8 cellular contexts compared by ENCODE assay signal in genomic region chr4:153257151-153257620, GRCh38. TPM values are rescaled to one million over a fixed set of nuclear protein-coding genes. Genes with fewer than 3 reads are reported as not detected.
DNase-seq lines count a peak whose midpoint lies in the region; ATAC-seq and TF ChIP-seq lines count a peak whose summit lies in the region.

No MANE protein-coding gene starts in this region.

- no peaks in the 10 kb centered on the region for H3K36me3 ChIP-seq in right lobe of liver

- DNase-seq in activated CD4-positive, alpha-beta T cell treated with anti-CD3 and anti-CD28 coated beads for 4 hours = peak; percentile 11 to 21
- DNase-seq in fibroblast of the conjunctiva (ENCODE audit: low read depth) (peak; percentile 33), posterior vena cava (ENCODE audit: low spot score) (peak; percentile 81), right lobe of liver (no peak), activated gamma-delta T cell (lab: John Stamatoyannopoulos, UW) (no peak)

- ATAC-seq in GM18519 (IDR thresholded peaks at IDR 0.05; ENCODE audit: low FRiP score, unreplicated experiment) (peak; percentile 59), HG02885 (IDR thresholded peaks at IDR 0.05; ENCODE audit: poor library complexity, unreplicated experiment) (peak; percentile 93), HG03159 (IDR thresholded peaks at IDR 0.05; ENCODE audit: unreplicated experiment) (no peak), right lobe of liver (no peak)

- TF ChIP-seq POLR2A in right lobe of liver (IDR thresholded peaks at IDR 0.05) = no peak

- WGBS in right lobe of liver (ENCODE audit: insufficient coverage, low coverage, low lambda C conversion rate, missing lambda C conversion rate) = 57% methylated on average over 8 of the region's 11 CpGs

- no peak overlapping the region for H3K4me3 ChIP-seq in right lobe of liver

- intact Hi-C loops in posterior vena cava (cut with DNase I) (loop anchor here in 1 of 2 donors (5.0 kb wide), 1 partner anchor 830 kb away; no protein-coding TSS in a partner anchor), right lobe of liver (cut with DNase I) (no loop called here)

- H3K4me1 ChIP-seq in right lobe of liver = no peaks in the 10 kb centered on the region

- H3K27ac ChIP-seq in right lobe of liver = no peak overlapping the region

- H3K27me3 ChIP-seq in right lobe of liver = no peaks in the 10 kb centered on the region

- peaks cover 0 to 5% (median 0%) of the 10 kb centered on the region in 4 donors for H3K9me3 ChIP-seq in right lobe of liver

- no peak for TF ChIP-seq CTCF in right lobe of liver (IDR thresholded peaks at IDR 0.05)

RNA-seq across cellular contexts. Expression of gene TRIM2, which starts 52.9 kb away (rescaled TPM):
- total RNA-seq in posterior vena cava = 10 to 100 TPM; 28.2 to 29.1 TPM
- total RNA-seq in right lobe of liver = 10 to 100 TPM in 3 of 6 experiments, 1 to 10 TPM in 3; 8.9 to 17.5 (median 10.0) TPM

Comparison
In these comparisons a context has a peak if more than half of its experiments do, and no peak if none do; other contexts are left out.
1. ATAC-seq: peak in GM18519 (single experiment) and HG02885 (single experiment); none in HG03159 (single experiment) and right lobe of liver (0 of 4).
2. DNase-seq: peak in activated CD4-positive, alpha-beta T cell treated with anti-CD3 and anti-CD28 coated beads for 4 hours (2 of 2), fibroblast of the conjunctiva (single experiment) and posterior vena cava (single experiment); none in right lobe of liver (0 of 3) and activated gamma-delta T cell (single experiment).